16 cellular contexts compared by ENCODE assay signal in genomic region chr11:105900515-105901035, GRCh38.
"Had no signal": no experiment of that assay in that cellular context is flagged by ENCODE, and none has a peak within 500 bp of the region (broad histone marks: within the 10 kb centered on the region; RNA-seq: fewer than 3 reads in every experiment).

No MANE protein-coding gene starts in this region.

- H3K36me3 Mint-ChIP-seq: naive thymus-derived CD8-positive, alpha-beta T cell had no signal

- H3K4me1 Mint-ChIP-seq: naive thymus-derived CD8-positive, alpha-beta T cell had no signal

- DNase-seq: effector CD8-positive, alpha-beta T cell; mammary epithelial cell; mucosa of descending colon; naive thymus-derived CD8-positive, alpha-beta T cell; ovary; right cardiac atrium; small intestine; stimulated activated CD4-positive, alpha-beta T cell treated with anti-CD3 and anti-CD28 coated beads, Interleukin-12 subunit alpha, Interleukin-12 subunit beta, amount 100 ng/mL, for 4 hours; stimulated activated naive CD4-positive, alpha-beta T cell; stomach; thyroid gland; upper lobe of left lung had no signal

- H3K27ac Mint-ChIP-seq: naive thymus-derived CD8-positive, alpha-beta T cell; progenitor cell of endocrine pancreas had no signal

- ATAC-seq: mucosa of descending colon; naive thymus-derived CD8-positive, alpha-beta T cell; right cardiac atrium had no signal

- H3K27me3 Mint-ChIP-seq: progenitor cell of endocrine pancreas had no signal

- H3K9me3 Mint-ChIP-seq: naive thymus-derived CD8-positive, alpha-beta T cell had no signal

- H3K27ac ChIP-seq: coronary artery, hepatocyte, ovary, stomach, thyroid gland, upper lobe of left lung, vagina had no signal

- H3K27me3 ChIP-seq: hepatocyte, ovary, stomach, thyroid gland, upper lobe of left lung, vagina had no signal

- H3K4me3 Mint-ChIP-seq: naive thymus-derived CD8-positive, alpha-beta T cell had no signal
